Comparison of ENCODE assay signal across 27 cellular contexts in the genomic region with DNA sequence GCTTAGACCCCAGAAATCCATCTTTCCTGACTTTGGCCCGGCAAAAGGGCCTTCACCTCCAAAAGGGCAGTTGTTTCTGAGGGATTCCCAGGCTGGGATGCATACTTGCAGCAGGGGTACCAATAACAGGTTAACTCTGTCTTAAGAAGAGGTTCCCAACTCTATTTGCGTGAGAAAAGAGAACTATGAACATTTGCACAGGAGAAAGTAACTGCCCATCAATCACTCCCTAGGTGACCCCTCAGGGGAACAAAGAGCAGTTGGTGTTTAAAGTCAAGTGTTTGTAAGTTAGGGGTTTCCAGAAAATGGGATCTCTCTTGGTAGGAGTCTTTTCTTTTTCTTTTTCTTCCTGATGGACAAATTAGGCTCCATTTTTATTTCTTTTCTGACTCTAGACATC.
"Had no signal": no experiment of that assay in that cellular context is flagged by ENCODE, and none has a peak within 500 bp of the region (broad histone marks: within the 10 kb centered on the region; RNA-seq: fewer than 3 reads in every experiment).

No MANE protein-coding gene starts in this region.

- H3K9me3 Mint-ChIP-seq: natural killer cell treated with Interleukin-12 subunit alpha and Interleukin-12 subunit beta and Interleukin-15 and Interleukin-18, amount 100 ng/mL, for 72 hours had no signal

- H3K27ac Mint-ChIP-seq: immature natural killer cell; mesothelial cell of epicardium; naive thymus-derived CD4-positive, alpha-beta T cell; natural killer cell treated with Interleukin-12 subunit alpha and Interleukin-12 subunit beta and Interleukin-15 and Interleukin-18, amount 100 ng/mL, for 72 hours; progenitor cell of endocrine pancreas; stimulated activated naive B cell treated with anti-CD40 and anti-IgM and Interleukin-4, amounts not matched to agents 10 μg/mL and 1 μg/mL and 100 μg/mL, for 72 hours had no signal

- H3K9me3 ChIP-seq: ovary, right lobe of liver, upper lobe of right lung had no signal

- H3K36me3 ChIP-seq: left lung, lower lobe of right lung, ovary, right atrium auricular region, right lobe of liver, stomach, thoracic aorta, tibial artery, upper lobe of right lung had no signal

- H3K27ac ChIP-seq: hepatocyte, left lung, lower lobe of right lung, ovary, right atrium auricular region, right lobe of liver, stomach, thoracic aorta, tibial artery, upper lobe of right lung had no signal

- H3K36me3 Mint-ChIP-seq: immature natural killer cell; mesothelial cell of epicardium; naive thymus-derived CD4-positive, alpha-beta T cell; natural killer cell treated with Interleukin-12 subunit alpha and Interleukin-12 subunit beta and Interleukin-15 and Interleukin-18, amount 100 ng/mL, for 72 hours had no signal

- H3K27me3 ChIP-seq: left lung, ovary, right atrium auricular region, right lobe of liver, stomach, tibial artery, upper lobe of right lung had no signal

- H3K4me1 ChIP-seq: left lung, lower lobe of right lung, right atrium auricular region, right lobe of liver, stomach, tibial artery, upper lobe of right lung had no signal

- H3K4me1 Mint-ChIP-seq: immature natural killer cell; mesothelial cell of epicardium; naive thymus-derived CD4-positive, alpha-beta T cell had no signal

- ATAC-seq: left colon; left lung; lower lobe of right lung; naive thymus-derived CD4-positive, alpha-beta T cell; natural killer cell treated with Interleukin-12 subunit alpha and Interleukin-12 subunit beta and Interleukin-15 and Interleukin-18, amount 100 ng/mL, for 72 hours; right lobe of liver; stimulated activated naive B cell treated with anti-CD40 and anti-IgM and Interleukin-4, amounts not matched to agents 10 μg/mL and 1 μg/mL and 100 μg/mL, for 72 hours; stimulated activated naive CD8-positive, alpha-beta T cell treated with anti-CD3 and anti-CD28 coated beads, Interleukin-15, Interleukin-2, amounts not matched to agents 100 U/mL and 50 U/mL, for 24 hours; upper lobe of right lung had no signal

- DNase-seq: immature natural killer cell; kidney; left colon; left lung; lower lobe of right lung; mammary epithelial cell; mesenchymal stem cell; naive thymus-derived CD4-positive, alpha-beta T cell; ovary; stimulated activated CD4-positive, alpha-beta T cell treated with anti-CD3 and anti-CD28 coated beads, Interleukin-12 subunit alpha, Interleukin-12 subunit beta, amount 100 ng/mL, for 4 hours; stimulated activated CD4-positive, alpha-beta T cell treated with anti-CD3 and anti-CD28 coated beads, Interleukin-15, amount 100 ng/mL, for 24 hours; stimulated activated CD4-positive, alpha-beta T cell treated with anti-CD3 and anti-CD28 coated beads, Interleukin-2, amount 100 ng/mL, for 24 hours; stimulated activated CD4-positive, alpha-beta T cell treated with anti-CD3 and anti-CD28 coated beads, Interleukin-4, amount 100 ng/mL, for 1 hour; stimulated activated naive B cell treated with anti-CD40 and anti-IgM and Interleukin-4, amounts not matched to agents 10 μg/mL and 1 μg/mL and 100 μg/mL, for 72 hours; stimulated activated naive CD8-positive, alpha-beta T cell treated with anti-CD3 and anti-CD28 coated beads, Interleukin-15, Interleukin-2, amounts not matched to agents 100 U/mL and 50 U/mL, for 24 hours; stomach; tibial artery; trophoblast cell; upper lobe of right lung had no signal

- H3K4me3 ChIP-seq: hepatocyte, left lung, lower lobe of right lung, ovary, right atrium auricular region, right lobe of liver, smooth muscle cell, stomach, thoracic aorta, tibial artery, upper lobe of right lung had no signal

- H3K4me3 Mint-ChIP-seq: immature natural killer cell; mesothelial cell of epicardium; naive thymus-derived CD4-positive, alpha-beta T cell; natural killer cell treated with Interleukin-12 subunit alpha and Interleukin-12 subunit beta and Interleukin-15 and Interleukin-18, amount 100 ng/mL, for 72 hours; stimulated activated naive B cell treated with anti-CD40 and anti-IgM and Interleukin-4, amounts not matched to agents 10 μg/mL and 1 μg/mL and 100 μg/mL, for 72 hours had no signal
